Comparison of ENCODE assay signal across 8 cellular contexts in the genomic region with DNA sequence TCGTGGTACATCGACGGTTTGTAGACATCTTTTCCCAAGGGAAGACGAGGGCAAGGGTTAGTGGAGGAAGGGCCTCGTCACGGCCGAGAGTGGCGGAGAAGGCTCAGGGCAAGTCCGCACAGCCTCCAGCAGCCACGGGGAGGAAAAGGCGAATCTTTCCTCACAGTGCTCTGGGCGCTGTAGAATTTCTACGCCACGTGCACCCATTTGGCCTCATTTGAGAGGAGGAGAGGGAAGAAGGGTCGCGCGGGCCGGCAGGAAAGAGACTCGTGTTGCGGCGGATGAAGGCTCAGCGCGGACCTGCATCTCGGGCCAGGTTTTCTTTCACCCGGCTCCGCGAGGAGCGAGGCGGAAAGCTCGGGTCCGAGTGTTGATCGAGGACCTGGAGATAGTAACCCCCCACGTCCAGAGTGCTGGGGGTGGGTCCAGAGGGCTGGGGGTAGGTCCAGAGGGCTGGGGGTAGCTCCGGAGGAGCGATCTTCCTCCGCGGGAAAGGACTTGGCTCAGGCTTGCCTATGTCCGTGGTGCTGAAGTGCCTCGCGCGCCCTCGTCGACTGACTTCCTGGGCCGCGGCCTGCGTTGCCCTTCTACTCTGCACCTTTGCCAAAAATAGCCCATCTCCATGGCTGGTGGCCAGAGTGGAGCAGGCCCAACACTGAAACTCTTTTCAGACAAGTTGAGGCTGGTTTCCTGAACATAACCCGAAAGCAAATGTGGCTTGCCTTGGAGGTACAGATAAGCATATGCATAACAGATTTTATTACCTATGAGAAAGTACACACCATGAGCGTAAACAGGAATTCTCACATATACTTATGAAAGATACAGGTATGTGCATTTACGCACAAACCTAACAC. TPM values are rescaled to one million over a fixed set of nuclear protein-coding genes. Genes with fewer than 3 reads are reported as not detected.
DNase-seq lines count a peak whose midpoint lies in the region; ATAC-seq and TF ChIP-seq lines count a peak whose summit lies in the region.

No MANE protein-coding gene starts in this region.

- peak overlapping the region; percentile 63 for H3K4me3 ChIP-seq in fibroblast of mammary gland (ENCODE audit: control insufficient read depth, low read depth, low read length)

- H3K4me1 Mint-ChIP-seq in activated T-helper 2 cell treated with anti-CD3 and anti-CD28 coated beads, Interferon-gamma antibody, Interleukin-2, Interleukin-4, amounts not matched to agents 10 μg/mL and 5 μg/mL and 100 μg/mL, durations not matched to agents 14 hours and 24 hours and 36 hours (ENCODE audit: low read depth): peaks cover 23% of the 10 kb centered on the region
- H3K4me1 Mint-ChIP-seq in naive B cell (peaks cover 15 to 23% (median 19%) of the 10 kb centered on the region in 3 donors), type B pancreatic cell (ENCODE audit: unreplicated experiment) (peaks cover 24% of the 10 kb centered on the region)

- TF ChIP-seq CTCF in fibroblast of mammary gland (conservative IDR thresholded peaks at IDR 0.05; ENCODE audit: control insufficient read depth, insufficient read depth, low read depth, low read length): no peak
- no peak for TF ChIP-seq CTCF in type B pancreatic cell (conservative IDR thresholded peaks at IDR 0.05)

- intact Hi-C loops in activated T-helper 2 cell treated with anti-CD3 and anti-CD28 coated beads, Interferon-gamma antibody, Interleukin-2, Interleukin-4, amounts not matched to agents 10 μg/mL and 5 μg/mL and 100 μg/mL, durations not matched to agents 14 hours and 24 hours and 36 hours (cut with micrococcal nuclease): loop anchor here (2.0 to 10.0 kb wide), 2 partner anchors 569 to 745 kb away; a partner anchor contains a TSS

- peak overlapping the region; percentile 83 for H3K27ac Mint-ChIP-seq in activated T-helper 2 cell treated with anti-CD3 and anti-CD28 coated beads, Interferon-gamma antibody, Interleukin-2, Interleukin-4, amounts not matched to agents 10 μg/mL and 5 μg/mL and 100 μg/mL, durations not matched to agents 14 hours and 24 hours and 36 hours
- H3K27ac Mint-ChIP-seq in naive B cell: peak overlapping the region in 2 of 6 donors; percentile 11 to 35
- peak overlapping the region; percentile 73 for H3K27ac Mint-ChIP-seq in type B pancreatic cell

- peaks cover 31% of the 10 kb centered on the region for H3K27me3 Mint-ChIP-seq in activated T-helper 2 cell treated with anti-CD3 and anti-CD28 coated beads, Interferon-gamma antibody, Interleukin-2, Interleukin-4, amounts not matched to agents 10 μg/mL and 5 μg/mL and 100 μg/mL, durations not matched to agents 14 hours and 24 hours and 36 hours (ENCODE audit: low read depth)
- peaks cover 48 to 71% (median 70%) of the 10 kb centered on the region in 3 donors for H3K27me3 Mint-ChIP-seq in naive B cell
- H3K27me3 Mint-ChIP-seq in type B pancreatic cell: peaks cover 39% of the 10 kb centered on the region

- DNase-seq in NCI-H345 (lab: John Stamatoyannopoulos, UW) (peak; percentile 33), NCI-H345 treated with DMSO at 0.1 percent for 48 hours (lab: John Stamatoyannopoulos, UW; ENCODE audit: unreplicated experiment) (no peak), NCI-H82 (lab: John Stamatoyannopoulos, UW) (peak; percentile 80), fibroblast of mammary gland (ENCODE audit: low read depth) (peak; percentile 66), naive B cell (peak; percentile 7), type B pancreatic cell (ENCODE audit: extremely low spot score, unreplicated experiment) (peak; percentile 71), NCI-H1048 (lab: John Stamatoyannopoulos, UW) (no peak)
- DNase-seq in activated T-helper 2 cell treated with anti-CD3 and anti-CD28 coated beads, Interferon-gamma antibody, Interleukin-2, Interleukin-4, amounts not matched to agents 10 μg/mL and 5 μg/mL and 100 μg/mL, durations not matched to agents 14 hours and 24 hours and 36 hours (ENCODE audit: low spot score): peak; percentile 20

- peak; percentile 54 to 56 for ATAC-seq in naive B cell (ENCODE audit: low read depth in 2 of 2)

- H3K4me3 Mint-ChIP-seq in activated T-helper 2 cell treated with anti-CD3 and anti-CD28 coated beads, Interferon-gamma antibody, Interleukin-2, Interleukin-4, amounts not matched to agents 10 μg/mL and 5 μg/mL and 100 μg/mL, durations not matched to agents 14 hours and 24 hours and 36 hours (ENCODE audit: low read depth): peak overlapping the region; percentile 82
- H3K4me3 Mint-ChIP-seq in naive B cell: peak overlapping the region; percentile 82 to 95 (median 90)
- peak overlapping the region; percentile 92 for H3K4me3 Mint-ChIP-seq in type B pancreatic cell

- H3K9me3 Mint-ChIP-seq in activated T-helper 2 cell treated with anti-CD3 and anti-CD28 coated beads, Interferon-gamma antibody, Interleukin-2, Interleukin-4, amounts not matched to agents 10 μg/mL and 5 μg/mL and 100 μg/mL, durations not matched to agents 14 hours and 24 hours and 36 hours: peaks cover 17% of the 10 kb centered on the region
- H3K9me3 Mint-ChIP-seq in naive B cell: peaks cover 5 to 29% (median 22%) of the 10 kb centered on the region in 7 donors
- peaks cover 5% of the 10 kb centered on the region for H3K9me3 Mint-ChIP-seq in type B pancreatic cell

- H3K36me3 Mint-ChIP-seq in activated T-helper 2 cell treated with anti-CD3 and anti-CD28 coated beads, Interferon-gamma antibody, Interleukin-2, Interleukin-4, amounts not matched to agents 10 μg/mL and 5 μg/mL and 100 μg/mL, durations not matched to agents 14 hours and 24 hours and 36 hours (ENCODE audit: low read depth): peaks cover 6% of the 10 kb centered on the region
- H3K36me3 Mint-ChIP-seq in naive B cell (peaks cover 6 to 17% of the 10 kb centered on the region in 2 donors), type B pancreatic cell (no peaks in the 10 kb centered on the region)

RNA-seq across cellular contexts. Expression of a gene that starts 1.1 kb away (rescaled TPM):
- total RNA-seq in activated T-helper 2 cell treated with anti-CD3 and anti-CD28 coated beads, Interferon-gamma antibody, Interleukin-2, Interleukin-4, amounts not matched to agents 10 μg/mL and 5 μg/mL and 100 μg/mL, durations not matched to agents 14 hours and 24 hours and 36 hours: 7.3 and 7.7 TPM in 2 replicates
- not detected for polyA plus RNA-seq in naive B cell (ENCODE audit: low read depth in 6 of 6)
- total RNA-seq in type B pancreatic cell (ENCODE audit: low replicate concordance): 3.7 and 5.8 TPM in 2 replicates

RNA-seq across cellular contexts. Expression of a gene that starts 42.0 kb away (rescaled TPM):
- 40.2 and 41.9 TPM in 2 replicates for total RNA-seq in activated T-helper 2 cell treated with anti-CD3 and anti-CD28 coated beads, Interferon-gamma antibody, Interleukin-2, Interleukin-4, amounts not matched to agents 10 μg/mL and 5 μg/mL and 100 μg/mL, durations not matched to agents 14 hours and 24 hours and 36 hours
- 10 to 100 TPM; 40.2 to 48.7 (median 42.6) TPM for polyA plus RNA-seq in naive B cell (ENCODE audit: low read depth in 6 of 6)
- total RNA-seq in type B pancreatic cell (ENCODE audit: low replicate concordance): 24.3 and 28.6 TPM in 2 replicates

Comparison
In these comparisons a context has a peak if more than half of its experiments do, and no peak if none do; other contexts are left out.
1. DNase-seq: peak in NCI-H345 (single experiment), NCI-H82 (single experiment), activated T-helper 2 cell treated with anti-CD3 and anti-CD28 coated beads, Interferon-gamma antibody, Interleukin-2, Interleukin-4, amounts not matched to agents 10 μg/mL and 5 μg/mL and 100 μg/mL, durations not matched to agents 14 hours and 24 hours and 36 hours (single experiment), fibroblast of mammary gland (single experiment), naive B cell (single experiment) and type B pancreatic cell (single experiment); none in NCI-H345 treated with DMSO at 0.1 percent for 48 hours (single experiment) and NCI-H1048 (single experiment).
2. Peak in every context shown above with its lines, with median percentiles within 50 percentile points of each other: H3K4me3 Mint-ChIP-seq.